ENCODE assay signal across 32 cellular contexts in the genomic region with DNA sequence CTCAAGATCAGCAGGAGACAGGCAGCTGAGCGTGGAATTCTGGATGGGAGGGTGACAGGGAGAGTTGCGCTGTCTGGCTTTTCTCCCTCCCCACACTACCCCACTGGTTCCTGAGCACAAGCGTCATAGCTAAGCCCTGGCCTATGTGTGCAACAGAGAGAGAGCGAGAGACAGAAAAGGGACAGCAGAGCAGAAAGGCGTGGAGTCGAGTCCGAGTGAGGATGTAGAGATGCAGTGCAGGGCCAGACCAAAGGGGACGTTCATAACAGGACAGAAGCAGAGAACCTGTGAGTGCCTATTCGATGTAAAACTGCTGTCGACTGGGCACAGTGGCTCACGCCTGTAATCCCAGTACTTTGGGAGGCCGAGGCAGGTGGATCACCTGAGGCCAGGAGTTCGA.
"Had no signal": no experiment of that assay in that cellular context is flagged by ENCODE, and none has a peak within 500 bp of the region (broad histone marks: within the 10 kb centered on the region; RNA-seq: fewer than 3 reads in every experiment).

No MANE protein-coding gene starts in this region.

- DNase-seq: activated CD4-positive, alpha-beta T cell treated with anti-CD3 and anti-CD28 coated beads for 36 hours; activated CD4-positive, alpha-beta T cell treated with anti-CD3 and anti-CD28 coated beads, Interleukin-2, amount 10 ng/mL, durations not matched to agents 7 days and 5 days; activated CD4-positive, alpha-beta T cell treated with anti-CD3 and anti-CD28 coated beads, Interleukin-2, amount 50 U/mL, for 48 hours; activated CD8-positive, alpha-beta memory T cell treated with anti-CD3 and anti-CD28 coated beads, Interleukin-2, amount 50 U/mL, for 4 hours; activated CD8-positive, alpha-beta T cell treated with anti-CD3 and anti-CD28 coated beads, Interleukin-2, amount 10 ng/mL, durations not matched to agents 7 days and 5 days; activated effector memory CD4-positive, alpha-beta T cell treated with Interleukin-2 at 50 U/mL for 16 hours; activated naive CD4-positive, alpha-beta T cell treated with anti-CD3 and anti-CD28 coated beads, Interleukin-2, amount 10 ng/mL, durations not matched to agents 7 days and 5 days; activated naive CD8-positive, alpha-beta T cell treated with anti-CD3 and anti-CD28 coated beads, Interleukin-2, amount 50 U/mL, for 24 hours; activated T-cell treated with anti-CD3 and anti-CD28 coated beads, Interleukin-2, amount 50 U/mL, for 48 hours; anterior cingulate cortex; central memory CD4-positive, alpha-beta T cell; Kasumi-1; KG1; MG63; MV-4-11; NCI-H1092; NCI-H1694; NCI-H1930; NCI-H2081 treated with DMSO at 0.1 percent for 48 hours; NCI-H2171 treated with DMSO at 0.1 percent for 48 hours; NCI-H2227 treated with DMSO at 0.1 percent for 48 hours; NCI-H446; NCI-H774; OCI-M1; SHP77 treated with DMSO at 0.1 percent for 48 hours; SK-N-SH had no signal

- H3K36me3 ChIP-seq: MG63, SJSA1 had no signal

- H3K27me3 Mint-ChIP-seq: activated CD4-positive, alpha-beta T cell treated with anti-CD3 and anti-CD28 coated beads for 36 hours; activated naive CD4-positive, alpha-beta T cell treated with anti-CD3 and anti-CD28 coated beads, Interleukin-2, amount 10 ng/mL, durations not matched to agents 7 days and 5 days; activated naive CD8-positive, alpha-beta T cell; activated naive CD8-positive, alpha-beta T cell treated with anti-CD3 and anti-CD28 coated beads, Interleukin-2, amount 50 U/mL, for 24 hours had no signal

- H3K9me3 Mint-ChIP-seq: activated CD4-positive, alpha-beta T cell treated with anti-CD3 and anti-CD28 coated beads, Interleukin-2, amount 10 ng/mL, durations not matched to agents 7 days and 5 days; activated naive CD4-positive, alpha-beta T cell treated with anti-CD3 and anti-CD28 coated beads, Interleukin-2, amount 10 ng/mL, durations not matched to agents 7 days and 5 days; activated naive CD8-positive, alpha-beta T cell treated with anti-CD3 and anti-CD28 coated beads, Interleukin-2, amount 50 U/mL, for 24 hours; T-helper 1 cell treated with Interleukin-12 subunit alpha and Interleukin-12 subunit beta and Interleukin-4 antibody, amounts not matched to agents 30 μg/mL and 1 μg/mL, for 36 hours; T-helper 2 cell treated with Interferon-gamma antibody and Interleukin-4, amounts not matched to agents 5 μg/mL and 100 μg/mL, for 36 hours had no signal

- H3K9me3 ChIP-seq: MG63, SJSA1, SK-N-SH had no signal

- H3K4me3 ChIP-seq: MG63, SJSA1 had no signal

- H3K4me3 Mint-ChIP-seq: activated CD4-positive, alpha-beta T cell treated with anti-CD3 and anti-CD28 coated beads for 36 hours; activated CD4-positive, alpha-beta T cell treated with anti-CD3 and anti-CD28 coated beads, Interleukin-2, amount 10 ng/mL, durations not matched to agents 7 days and 5 days; activated CD8-positive, alpha-beta T cell treated with anti-CD3 and anti-CD28 coated beads, Interleukin-2, amount 10 ng/mL, durations not matched to agents 7 days and 5 days; activated naive CD4-positive, alpha-beta T cell treated with anti-CD3 and anti-CD28 coated beads, Interleukin-2, amount 10 ng/mL, durations not matched to agents 7 days and 5 days; activated naive CD8-positive, alpha-beta T cell; activated naive CD8-positive, alpha-beta T cell treated with anti-CD3 and anti-CD28 coated beads, Interleukin-2, amount 50 U/mL, for 24 hours; brain; T-helper 1 cell treated with Interleukin-12 subunit alpha and Interleukin-12 subunit beta and Interleukin-4 antibody, amounts not matched to agents 30 μg/mL and 1 μg/mL, for 36 hours; T-helper 2 cell treated with Interferon-gamma antibody and Interleukin-4, amounts not matched to agents 5 μg/mL and 100 μg/mL, for 36 hours had no signal

- H3K27me3 ChIP-seq: MG63, SJSA1 had no signal

- H3K9ac ChIP-seq: SK-N-SH had no signal

- H3K4me2 ChIP-seq: SK-N-SH had no signal

- H3K27ac ChIP-seq: SJSA1 had no signal

- H3K4me1 ChIP-seq: SJSA1 had no signal

- H3K4me1 Mint-ChIP-seq: brain had no signal

- H3K27ac Mint-ChIP-seq: activated CD4-positive, alpha-beta T cell treated with anti-CD3 and anti-CD28 coated beads for 36 hours; activated CD4-positive, alpha-beta T cell treated with anti-CD3 and anti-CD28 coated beads, Interleukin-2, amount 10 ng/mL, durations not matched to agents 7 days and 5 days; activated CD8-positive, alpha-beta T cell treated with anti-CD3 and anti-CD28 coated beads, Interleukin-2, amount 10 ng/mL, durations not matched to agents 7 days and 5 days; activated naive CD4-positive, alpha-beta T cell treated with anti-CD3 and anti-CD28 coated beads, Interleukin-2, amount 10 ng/mL, durations not matched to agents 7 days and 5 days; activated naive CD8-positive, alpha-beta T cell; activated naive CD8-positive, alpha-beta T cell treated with anti-CD3 and anti-CD28 coated beads, Interleukin-2, amount 50 U/mL, for 24 hours; brain; T-helper 1 cell treated with Interleukin-12 subunit alpha and Interleukin-12 subunit beta and Interleukin-4 antibody, amounts not matched to agents 30 μg/mL and 1 μg/mL, for 36 hours; T-helper 2 cell treated with Interferon-gamma antibody and Interleukin-4, amounts not matched to agents 5 μg/mL and 100 μg/mL, for 36 hours had no signal

- H3K36me3 Mint-ChIP-seq: activated naive CD4-positive, alpha-beta T cell treated with anti-CD3 and anti-CD28 coated beads, Interleukin-2, amount 10 ng/mL, durations not matched to agents 7 days and 5 days; brain had no signal

- FAIRE-seq: TTC549 had no signal
